Comparison of ENCODE assay signal across 11 cellular contexts in the genomic region with DNA sequence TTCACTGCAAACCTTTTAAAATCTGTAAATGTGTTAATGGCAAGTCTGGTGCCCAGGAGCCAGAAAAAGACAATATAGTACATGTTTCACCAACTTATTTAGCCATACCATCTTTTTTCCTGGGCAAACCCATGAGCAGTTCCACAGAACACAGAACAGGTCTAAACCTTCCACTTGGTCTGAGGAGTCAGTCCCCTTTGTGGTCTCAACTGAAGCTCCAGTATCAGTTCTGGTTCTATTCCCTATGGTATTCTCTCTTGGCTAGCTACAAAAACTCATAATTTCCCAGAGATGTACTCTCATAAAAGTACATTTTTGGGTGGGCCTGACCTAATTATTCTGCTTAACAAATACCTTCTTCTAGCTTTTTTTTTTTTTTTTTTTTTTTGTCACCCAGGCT.
"Had no signal": no experiment of that assay in that cellular context is flagged by ENCODE, and none has a peak within 500 bp of the region (broad histone marks: within the 10 kb centered on the region; RNA-seq: fewer than 3 reads in every experiment).

No MANE protein-coding gene starts in this region.

- H3K36me3 ChIP-seq: uterus had no signal

- H3K9me3 ChIP-seq: mucosa of descending colon, pancreas, tibial artery, uterus had no signal

- H3K4me3 Mint-ChIP-seq: activated T-helper 17 cell treated with anti-CD3 and anti-CD28 coated beads, Interleukin-2, amount 50 U/mL, for 72 hours had no signal

- H3K4me1 ChIP-seq: foreskin keratinocyte, pancreas, tibial artery, uterus had no signal

- H3K9me3 Mint-ChIP-seq: activated T-helper 17 cell treated with anti-CD3 and anti-CD28 coated beads, Interleukin-2, amount 50 U/mL, for 72 hours had no signal

- DNase-seq: activated CD4-positive, alpha-beta T cell treated with anti-CD3 and anti-CD28 coated beads, Interleukin-2, amount 50 U/mL, for 48 hours; foreskin keratinocyte; head of caudate nucleus; mucosa of descending colon; pancreas; stimulated activated CD4-positive, alpha-beta T cell treated with anti-CD3 and anti-CD28 coated beads, Interleukin-15, amount 100 ng/mL, for 24 hours; stimulated activated CD4-positive, alpha-beta T cell treated with anti-CD3 and anti-CD28 coated beads, Interleukin-4, amount 100 ng/mL, for 24 hours; T1000; tibial artery; uterus had no signal

- ATAC-seq: activated T-helper 17 cell treated with anti-CD3 and anti-CD28 coated beads, Interleukin-2, amount 50 U/mL, for 72 hours; foreskin keratinocyte; mucosa of descending colon; pancreas had no signal

- H3K27me3 Mint-ChIP-seq: activated T-helper 17 cell treated with anti-CD3 and anti-CD28 coated beads, Interleukin-2, amount 50 U/mL, for 72 hours had no signal

- H3K4me3 ChIP-seq: mucosa of descending colon, pancreas, tibial artery, uterus had no signal

- H3K27me3 ChIP-seq: foreskin keratinocyte, pancreas, tibial artery, uterus had no signal

- H3K27ac ChIP-seq: foreskin keratinocyte, pancreas, tibial artery, uterus had no signal
